ENCODE assay signal across 1 cellular context in the genomic region with DNA sequence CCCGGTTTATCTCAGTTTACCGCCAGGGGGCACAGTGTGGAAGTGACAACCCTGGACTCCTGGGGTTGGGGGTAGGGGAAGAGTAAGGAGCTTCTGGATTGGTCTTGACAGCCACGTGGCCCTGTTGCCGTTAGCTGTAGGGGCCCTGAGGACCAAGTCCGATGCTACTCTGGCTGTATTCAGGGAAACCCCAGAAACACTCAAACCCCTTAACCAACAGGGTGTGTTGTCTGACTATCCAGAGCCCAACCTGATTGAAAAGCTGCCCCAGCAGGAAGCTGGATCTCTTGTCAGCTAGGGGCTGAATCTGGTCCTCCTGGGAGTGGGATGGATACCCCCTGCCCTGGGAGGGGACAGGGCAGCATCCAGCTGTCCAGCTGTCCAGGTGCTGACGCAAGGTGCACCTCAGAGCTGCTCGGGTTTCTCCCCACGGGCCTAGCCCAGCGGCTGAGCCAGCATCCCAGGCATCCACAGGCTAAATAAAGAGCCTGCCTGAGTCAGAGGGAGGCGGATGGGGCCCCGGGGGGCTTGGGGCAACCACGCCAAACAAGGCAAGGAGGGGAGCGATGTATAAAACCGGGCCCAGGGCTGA.
TF ChIP-seq lines count a peak whose summit lies in the region.

No MANE protein-coding gene starts in this region.

TF ChIP-seq in A549, 52 proteins besides CTCF, POLR2A, EP300 and RAD21:
- TF ChIP-seq, protein P1, sequence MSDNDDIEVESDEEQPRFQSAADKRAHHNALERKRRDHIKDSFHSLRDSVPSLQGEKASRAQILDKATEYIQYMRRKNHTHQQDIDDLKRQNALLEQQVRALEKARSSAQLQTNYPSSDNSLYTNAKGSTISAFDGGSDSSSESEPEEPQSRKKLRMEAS (IDR thresholded peaks at IDR 0.05) = peak; percentile 44; the same call in 1 of the 2 replicates
- TF ChIP-seq RCOR1 (IDR thresholded peaks at IDR 0.05; ENCODE audit: low read depth, low read length) (no peak), TFCP2L1 (CRISPR knock-in tag; IDR thresholded peaks at IDR 0.05) (no peak), SMC3 (IDR thresholded peaks at IDR 0.05) (peak; percentile 59; the same call in 2 of the 3 replicates), FOXS1 (CRISPR knock-in tag; IDR thresholded peaks at IDR 0.05) (no peak), ZFP36 (IDR thresholded peaks at IDR 0.05; ENCODE audit: borderline replicate concordance, partially characterized antibody) (no peak)
- TF ChIP-seq, protein P2, sequence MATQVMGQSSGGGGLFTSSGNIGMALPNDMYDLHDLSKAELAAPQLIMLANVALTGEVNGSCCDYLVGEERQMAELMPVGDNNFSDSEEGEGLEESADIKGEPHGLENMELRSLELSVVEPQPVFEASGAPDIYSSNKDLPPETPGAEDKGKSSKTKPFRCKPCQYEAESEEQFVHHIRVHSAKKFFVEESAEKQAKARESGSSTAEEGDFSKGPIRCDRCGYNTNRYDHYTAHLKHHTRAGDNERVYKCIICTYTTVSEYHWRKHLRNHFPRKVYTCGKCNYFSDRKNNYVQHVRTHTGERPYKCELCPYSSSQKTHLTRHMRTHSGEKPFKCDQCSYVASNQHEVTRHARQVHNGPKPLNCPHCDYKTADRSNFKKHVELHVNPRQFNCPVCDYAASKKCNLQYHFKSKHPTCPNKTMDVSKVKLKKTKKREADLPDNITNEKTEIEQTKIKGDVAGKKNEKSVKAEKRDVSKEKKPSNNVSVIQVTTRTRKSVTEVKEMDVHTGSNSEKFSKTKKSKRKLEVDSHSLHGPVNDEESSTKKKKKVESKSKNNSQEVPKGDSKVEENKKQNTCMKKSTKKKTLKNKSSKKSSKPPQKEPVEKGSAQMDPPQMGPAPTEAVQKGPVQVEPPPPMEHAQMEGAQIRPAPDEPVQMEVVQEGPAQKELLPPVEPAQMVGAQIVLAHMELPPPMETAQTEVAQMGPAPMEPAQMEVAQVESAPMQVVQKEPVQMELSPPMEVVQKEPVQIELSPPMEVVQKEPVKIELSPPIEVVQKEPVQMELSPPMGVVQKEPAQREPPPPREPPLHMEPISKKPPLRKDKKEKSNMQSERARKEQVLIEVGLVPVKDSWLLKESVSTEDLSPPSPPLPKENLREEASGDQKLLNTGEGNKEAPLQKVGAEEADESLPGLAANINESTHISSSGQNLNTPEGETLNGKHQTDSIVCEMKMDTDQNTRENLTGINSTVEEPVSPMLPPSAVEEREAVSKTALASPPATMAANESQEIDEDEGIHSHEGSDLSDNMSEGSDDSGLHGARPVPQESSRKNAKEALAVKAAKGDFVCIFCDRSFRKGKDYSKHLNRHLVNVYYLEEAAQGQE (IDR thresholded peaks at IDR 0.05) = peak; percentile 53; the same call in 1 of the 2 replicates
- TF ChIP-seq, protein P3, sequence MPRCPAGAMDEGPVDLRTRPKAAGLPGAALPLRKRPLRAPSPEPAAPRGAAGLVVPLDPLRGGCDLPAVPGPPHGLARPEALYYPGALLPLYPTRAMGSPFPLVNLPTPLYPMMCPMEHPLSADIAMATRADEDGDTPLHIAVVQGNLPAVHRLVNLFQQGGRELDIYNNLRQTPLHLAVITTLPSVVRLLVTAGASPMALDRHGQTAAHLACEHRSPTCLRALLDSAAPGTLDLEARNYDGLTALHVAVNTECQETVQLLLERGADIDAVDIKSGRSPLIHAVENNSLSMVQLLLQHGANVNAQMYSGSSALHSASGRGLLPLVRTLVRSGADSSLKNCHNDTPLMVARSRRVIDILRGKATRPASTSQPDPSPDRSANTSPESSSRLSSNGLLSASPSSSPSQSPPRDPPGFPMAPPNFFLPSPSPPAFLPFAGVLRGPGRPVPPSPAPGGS (IDR thresholded peaks at IDR 0.05) = no peak
- TF ChIP-seq, protein P4, sequence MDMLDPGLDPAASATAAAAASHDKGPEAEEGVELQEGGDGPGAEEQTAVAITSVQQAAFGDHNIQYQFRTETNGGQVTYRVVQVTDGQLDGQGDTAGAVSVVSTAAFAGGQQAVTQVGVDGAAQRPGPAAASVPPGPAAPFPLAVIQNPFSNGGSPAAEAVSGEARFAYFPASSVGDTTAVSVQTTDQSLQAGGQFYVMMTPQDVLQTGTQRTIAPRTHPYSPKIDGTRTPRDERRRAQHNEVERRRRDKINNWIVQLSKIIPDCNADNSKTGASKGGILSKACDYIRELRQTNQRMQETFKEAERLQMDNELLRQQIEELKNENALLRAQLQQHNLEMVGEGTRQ (IDR thresholded peaks at IDR 0.05) = peak; percentile 82
